In the genomic region with DNA sequence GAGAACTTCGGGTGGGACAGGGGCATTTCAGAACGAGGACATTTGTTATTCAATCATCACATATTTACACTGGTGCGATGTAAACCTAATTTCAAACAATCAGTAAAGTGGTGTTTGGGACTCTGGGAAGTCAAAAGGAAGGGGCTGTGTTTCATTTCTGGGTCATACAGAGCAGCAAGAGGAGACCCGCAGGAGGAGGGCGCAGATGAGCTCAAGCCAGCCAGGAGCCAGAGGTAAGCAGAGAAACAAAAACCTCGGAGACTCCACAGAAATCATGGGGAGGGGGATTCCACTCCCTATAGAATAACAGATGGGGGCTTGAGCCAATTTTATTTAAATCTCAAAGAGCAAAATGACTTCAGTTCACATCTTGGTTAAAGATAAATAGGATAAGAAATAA, we compare ENCODE assay signal across 32 cellular contexts. TPM values are rescaled to one million over a fixed set of nuclear protein-coding genes. Genes with fewer than 3 reads are reported as not detected.
"Had no signal": no experiment of that assay in that cellular context is flagged by ENCODE, and none has a peak within 500 bp of the region (broad histone marks: within the 10 kb centered on the region; RNA-seq: fewer than 3 reads in every experiment).

No MANE protein-coding gene starts in this region.

- H3K27me3 Mint-ChIP-seq: activated T-cell treated with anti-CD3 and anti-CD28 coated beads, Interleukin-2, amount 50 U/mL, for 24 hours; brain; T-helper 17 cell had no signal

- H3K4me3 ChIP-seq: ascending aorta, breast epithelium, cardiac muscle cell, colonic mucosa, esophagus muscularis mucosa, gastrocnemius medialis, heart left ventricle had no signal

- H3K27ac ChIP-seq: ascending aorta, breast epithelium, cardiac muscle cell, colonic mucosa, esophagus muscularis mucosa, foreskin keratinocyte, heart left ventricle had no signal

- H3K4me3 Mint-ChIP-seq: activated CD4-positive, alpha-beta memory T cell treated with anti-CD3 and anti-CD28 coated beads, Interleukin-2, amount 10 ng/mL, durations not matched to agents 7 days and 5 days; activated CD4-positive, alpha-beta T cell treated with anti-CD3 and anti-CD28 coated beads, Interleukin-2, amount 10 ng/mL, durations not matched to agents 7 days and 5 days; activated naive CD4-positive, alpha-beta T cell treated with anti-CD3 and anti-CD28 coated beads, Interleukin-2, amount 10 ng/mL, durations not matched to agents 7 days and 5 days; activated naive CD8-positive, alpha-beta T cell treated with anti-CD3 and anti-CD28 coated beads, Interleukin-2, amount 10 ng/mL, durations not matched to agents 7 days and 5 days; activated T-cell treated with anti-CD3 and anti-CD28 coated beads, Interleukin-2, amount 50 U/mL, for 24 hours; activated T-cell treated with anti-CD3 and anti-CD28 coated beads, Interleukin-2, amount 50 U/mL, for 72 hours; brain; T-helper 17 cell; T-helper 2 cell treated with Interferon-gamma antibody and Interleukin-4, amounts not matched to agents 5 μg/mL and 100 μg/mL, for 36 hours had no signal

- H3K9me3 Mint-ChIP-seq: activated CD4-positive, alpha-beta memory T cell treated with anti-CD3 and anti-CD28 coated beads, Interleukin-2, amount 10 ng/mL, durations not matched to agents 7 days and 5 days; activated CD4-positive, alpha-beta T cell treated with anti-CD3 and anti-CD28 coated beads, Interleukin-2, amount 10 ng/mL, durations not matched to agents 7 days and 5 days; activated naive CD4-positive, alpha-beta T cell treated with anti-CD3 and anti-CD28 coated beads, Interleukin-2, amount 10 ng/mL, durations not matched to agents 7 days and 5 days; activated naive CD4-positive, alpha-beta T cell treated with anti-CD3 and anti-CD28 coated beads, Interleukin-2, amount 50 U/mL, for 72 hours; activated T-cell treated with anti-CD3 and anti-CD28 coated beads, Interleukin-2, amount 50 U/mL, for 24 hours; activated T-cell treated with anti-CD3 and anti-CD28 coated beads, Interleukin-2, amount 50 U/mL, for 72 hours; brain; T-helper 2 cell treated with Interferon-gamma antibody and Interleukin-4, amounts not matched to agents 5 μg/mL and 100 μg/mL, for 36 hours had no signal

- H3K36me3 ChIP-seq: ascending aorta, breast epithelium, cardiac muscle cell, colonic mucosa, esophagus muscularis mucosa, heart left ventricle had no signal

- H3K27me3 ChIP-seq: ascending aorta, breast epithelium, cardiac muscle cell, colonic mucosa, esophagus muscularis mucosa, gastrocnemius medialis, heart left ventricle had no signal

- H3K4me1 ChIP-seq: ascending aorta, breast epithelium, colonic mucosa, esophagus muscularis mucosa, foreskin keratinocyte, heart left ventricle had no signal

- DNase-seq: activated CD4-positive, alpha-beta memory T cell treated with anti-CD3 and anti-CD28 coated beads, Interleukin-2, amount 10 ng/mL, durations not matched to agents 7 days and 5 days; activated CD4-positive, alpha-beta T cell treated with anti-CD3 and anti-CD28 coated beads for 1 hour; activated CD4-positive, alpha-beta T cell treated with anti-CD3 and anti-CD28 coated beads for 4 hours; activated CD4-positive, alpha-beta T cell treated with anti-CD3 and anti-CD28 coated beads, Interleukin-2, amount 10 ng/mL, durations not matched to agents 7 days and 5 days; activated CD4-positive, alpha-beta T cell treated with anti-CD3 and anti-CD28 coated beads, Interleukin-2, amount 50 U/mL, for 4 hours; activated CD8-positive, alpha-beta memory T cell treated with anti-CD3 and anti-CD28 coated beads, Interleukin-2, amount 50 U/mL, for 48 hours; activated gamma-delta T cell; activated naive CD4-positive, alpha-beta T cell; activated naive CD4-positive, alpha-beta T cell treated with anti-CD3 and anti-CD28 coated beads, Interleukin-2, amount 10 ng/mL, durations not matched to agents 7 days and 5 days; activated naive CD8-positive, alpha-beta T cell treated with anti-CD3 and anti-CD28 coated beads, Interleukin-2, amount 10 ng/mL, durations not matched to agents 7 days and 5 days; activated T-cell treated with anti-CD3 and anti-CD28 coated beads for 4 hours; activated T-cell treated with anti-CD3 and anti-CD28 coated beads, Interleukin-2, amount 50 U/mL, for 24 hours; activated T-cell treated with anti-CD3 and anti-CD28 coated beads, Interleukin-2, amount 50 U/mL, for 72 hours; central memory CD4-positive, alpha-beta T cell; cerebellar nuclear complex; colonic mucosa; effector memory CD4-positive, alpha-beta T cell; erythroblast; foreskin keratinocyte; gastrocnemius medialis; glutamatergic neuron; heart left ventricle; T-helper 1 cell; T-helper 17 cell; T1000 had no signal

- H3K36me3 Mint-ChIP-seq: activated naive CD4-positive, alpha-beta T cell treated with anti-CD3 and anti-CD28 coated beads, Interleukin-2, amount 10 ng/mL, durations not matched to agents 7 days and 5 days; activated naive CD8-positive, alpha-beta T cell treated with anti-CD3 and anti-CD28 coated beads, Interleukin-2, amount 10 ng/mL, durations not matched to agents 7 days and 5 days; brain had no signal

- H3K9me3 ChIP-seq: ascending aorta, breast epithelium, colonic mucosa, esophagus muscularis mucosa, gastrocnemius medialis, heart left ventricle had no signal

- H3K27ac Mint-ChIP-seq: activated CD4-positive, alpha-beta memory T cell treated with anti-CD3 and anti-CD28 coated beads, Interleukin-2, amount 10 ng/mL, durations not matched to agents 7 days and 5 days; activated CD4-positive, alpha-beta T cell treated with anti-CD3 and anti-CD28 coated beads, Interleukin-2, amount 10 ng/mL, durations not matched to agents 7 days and 5 days; activated naive CD4-positive, alpha-beta T cell treated with anti-CD3 and anti-CD28 coated beads, Interleukin-2, amount 10 ng/mL, durations not matched to agents 7 days and 5 days; activated naive CD4-positive, alpha-beta T cell treated with anti-CD3 and anti-CD28 coated beads, Interleukin-2, amount 50 U/mL, for 72 hours; activated naive CD8-positive, alpha-beta T cell treated with anti-CD3 and anti-CD28 coated beads, Interleukin-2, amount 10 ng/mL, durations not matched to agents 7 days and 5 days; activated T-cell treated with anti-CD3 and anti-CD28 coated beads, Interleukin-2, amount 50 U/mL, for 24 hours; activated T-cell treated with anti-CD3 and anti-CD28 coated beads, Interleukin-2, amount 50 U/mL, for 72 hours; brain; T-helper 17 cell; T-helper 2 cell treated with Interferon-gamma antibody and Interleukin-4, amounts not matched to agents 5 μg/mL and 100 μg/mL, for 36 hours had no signal

- H3K4me1 Mint-ChIP-seq: activated CD4-positive, alpha-beta memory T cell treated with anti-CD3 and anti-CD28 coated beads, Interleukin-2, amount 10 ng/mL, durations not matched to agents 7 days and 5 days; activated CD4-positive, alpha-beta T cell treated with anti-CD3 and anti-CD28 coated beads, Interleukin-2, amount 10 ng/mL, durations not matched to agents 7 days and 5 days; activated naive CD4-positive, alpha-beta T cell treated with anti-CD3 and anti-CD28 coated beads, Interleukin-2, amount 10 ng/mL, durations not matched to agents 7 days and 5 days; activated naive CD8-positive, alpha-beta T cell treated with anti-CD3 and anti-CD28 coated beads, Interleukin-2, amount 10 ng/mL, durations not matched to agents 7 days and 5 days; T-helper 17 cell had no signal

RNA-seq across cellular contexts. Expression of a gene that starts 55.4 kb away (rescaled TPM):
- polyA plus RNA-seq: foreskin keratinocyte had no signal
